21 cellular contexts compared by ENCODE assay signal in genomic region chr6:25627001-25627400, GRCh38. TPM values are rescaled to one million over a fixed set of nuclear protein-coding genes. Genes with fewer than 3 reads are reported as not detected.
DNase-seq lines count a peak whose midpoint lies in the region; ATAC-seq and TF ChIP-seq lines count a peak whose summit lies in the region.
"Had no signal": no experiment of that assay in that cellular context is flagged by ENCODE, and none has a peak within 500 bp of the region (broad histone marks: within the 10 kb centered on the region; RNA-seq: fewer than 3 reads in every experiment).

No MANE protein-coding gene starts in this region.

- H3K36me3 ChIP-seq in esophagus muscularis mucosa, result no peaks in the 10 kb centered on the region
- H3K36me3 ChIP-seq: BE2C, MG63, Peyer's patch had no signal

- no peak overlapping the region for H3K27ac ChIP-seq in esophagus muscularis mucosa (replicated peaks in 1 of 4)
- H3K27ac ChIP-seq: 22Rv1, Peyer's patch had no signal

- H3K27me3 ChIP-seq in esophagus muscularis mucosa, result peaks cover 0 to 8% (median 0%) of the 10 kb centered on the region in 4 donors
- H3K27me3 ChIP-seq: BE2C, MG63, Peyer's patch had no signal

- no peaks in the 10 kb centered on the region for H3K9me3 ChIP-seq in esophagus muscularis mucosa
- H3K9me3 ChIP-seq: BE2C, MG63, Peyer's patch had no signal

- 87% methylated on average over 3 of the region's 3 CpGs for WGBS in esophagus muscularis mucosa

- no peaks in the 10 kb centered on the region for H3K4me1 ChIP-seq in esophagus muscularis mucosa
- H3K4me1 ChIP-seq: Peyer's patch had no signal

- no peak overlapping the region for H3K4me3 ChIP-seq in esophagus muscularis mucosa
- H3K4me3 ChIP-seq: MG63, Peyer's patch had no signal

- ATAC-seq in HG02840 (IDR thresholded peaks at IDR 0.05; ENCODE audit: low FRiP score, unreplicated experiment), result no peak
- ATAC-seq: SK-N-SH treated with all-trans-retinoic acid at 6 μM for 48 hours had no signal

- TF ChIP-seq EP300 in esophagus muscularis mucosa (IDR thresholded peaks at IDR 0.05), result no peak

- DNase-seq in DMS153 (lab: John Stamatoyannopoulos, UW) (peak; percentile 49), DMS153 treated with DMSO at 0.1 percent for 48 hours (lab: John Stamatoyannopoulos, UW; ENCODE audit: unreplicated experiment) (no peak), NCI-H146 treated with DMSO at 0.1 percent for 48 hours (lab: John Stamatoyannopoulos, UW; ENCODE audit: unreplicated experiment) (peak; percentile 60), SW480 (ENCODE audit: low spot score) (peak; percentile 2), iPS DF 19.7 (ENCODE audit: low read depth, low spot score) (peak; percentile 61), esophagus muscularis mucosa (ENCODE audit: extremely low spot score) (no peak), HUDEP-2 (lab: John Stamatoyannopoulos, UW; ENCODE audit: unreplicated experiment in 76 of 76) (no peak)
- DNase-seq: BE2C; CD4-positive, alpha-beta T cell; GF-D8; IMR-90; Karpas-422; MG63; NCI-H1092; NCI-H1694 treated with DMSO at 0.1 percent for 48 hours; Peyer's patch; SHP77 treated with DMSO at 0.1 percent for 48 hours had no signal

- intact Hi-C loops in esophagus muscularis mucosa (cut with DNase I), result no loop called here

- no peak for TF ChIP-seq CTCF in esophagus muscularis mucosa (IDR thresholded peaks at IDR 0.05)

- TF ChIP-seq POLR2A in esophagus muscularis mucosa (IDR thresholded peaks at IDR 0.05; ENCODE audit: low read depth), result no peak

RNA-seq across cellular contexts. Expression of gene SCGN, which starts 25.0 kb away (rescaled TPM):
- 1 to 10 TPM in 3 of 4 donors, under 1 TPM in 1; 0.83 to 2.7 (median 1.7) TPM for total RNA-seq in esophagus muscularis mucosa
- total RNA-seq: CD4-positive, alpha-beta T cell; IMR-90; T-helper 1 cell treated with Interleukin-12 subunit alpha and Interleukin-12 subunit beta and Interleukin-4 antibody, amounts not matched to agents 30 ng/mL and 1 ng/mL, for 36 hours had no signal

Comparison
In these comparisons a context has a peak if more than half of its experiments do, and no peak if none do; other contexts are left out.
1. DNase-seq: peak in DMS153 (single experiment), NCI-H146 treated with DMSO at 0.1 percent for 48 hours (single experiment), SW480 (single experiment) and iPS DF 19.7 (single experiment); none in DMS153 treated with DMSO at 0.1 percent for 48 hours (single experiment), esophagus muscularis mucosa (single experiment) and HUDEP-2 (0 of 76).